Comparison of ENCODE assay signal across 9 cellular contexts in genomic region chr19:4814625-4815425, GRCh38. TPM values are rescaled to one million over a fixed set of nuclear protein-coding genes. Genes with fewer than 3 reads are reported as not detected.
DNase-seq lines count a peak whose midpoint lies in the region; ATAC-seq and TF ChIP-seq lines count a peak whose summit lies in the region.
"Had no signal": no experiment of that assay in that cellular context is flagged by ENCODE, and none has a peak within 500 bp of the region (broad histone marks: within the 10 kb centered on the region; RNA-seq: fewer than 3 reads in every experiment).

No MANE protein-coding gene starts in this region.

- TF ChIP-seq POLR2A in prostate gland (IDR thresholded peaks at IDR 0.05): no peak

- ATAC-seq in RWPE2 (ENCODE audit: low read depth): no peak
- ATAC-seq in thoracic aorta (ENCODE audit: insufficient number of reproducible peaks, low FRiP score, low read depth): no peak
- ATAC-seq in HG03457 (IDR thresholded peaks at IDR 0.05; ENCODE audit: unreplicated experiment): no peak

- no peak overlapping the region for H3K4me3 Mint-ChIP-seq in activated naive CD4-positive, alpha-beta T cell treated with anti-CD3 and anti-CD28 coated beads, Interleukin-2, amount 10 ng/mL, durations not matched to agents 7 days and 5 days

- H3K27ac ChIP-seq in RWPE2 (ENCODE audit: poor library complexity, severe bottlenecking) (peak overlapping the region; percentile 98), thoracic aorta (peak overlapping the region; percentile 91 to 92), prostate gland (no peak overlapping the region)

- CTCF ChIA-PET in activated naive CD4-positive, alpha-beta T cell treated with anti-CD3 and anti-CD28 coated beads, Interleukin-2, amount 10 ng/mL, durations not matched to agents 7 days and 5 days (lab: Charles Lee): interaction anchor here (0.8 to 1.2 kb wide), 2 partner anchors 37 to 40 kb away, joined by 3 read pairs; no protein-coding TSS in a partner anchor

- H3K4me3 ChIP-seq in RWPE2 (ENCODE audit: severe bottlenecking) (no peak overlapping the region), fibroblast of pulmonary artery (replicated peaks; ENCODE audit: low read depth, low read length) (no peak overlapping the region), thoracic aorta (peak overlapping the region; percentile 54), prostate gland (no peak overlapping the region)
- H3K4me3 ChIP-seq: MG63 had no signal

- H3K4me1 ChIP-seq in RWPE2 (ENCODE audit: insufficient read depth, poor library complexity, severe bottlenecking) (peaks cover 9% of the 10 kb centered on the region), thoracic aorta (ENCODE audit: control insufficient read depth in 1 of 2, low read depth in 2 of 2) (peaks cover 17 to 35% of the 10 kb centered on the region in 2 donors), prostate gland (replicated peaks) (no peaks in the 10 kb centered on the region)

- H3K27me3 ChIP-seq in RWPE2 (ENCODE audit: insufficient read depth, poor library complexity, severe bottlenecking) (no peaks in the 10 kb centered on the region), thoracic aorta (replicated peaks; ENCODE audit: insufficient read depth) (no peaks in the 10 kb centered on the region), prostate gland (replicated peaks; ENCODE audit: insufficient read depth) (no peaks in the 10 kb centered on the region)
- H3K27me3 ChIP-seq: MG63 had no signal

- H3K27me3 Mint-ChIP-seq in activated naive CD4-positive, alpha-beta T cell treated with anti-CD3 and anti-CD28 coated beads, Interleukin-2, amount 10 ng/mL, durations not matched to agents 7 days and 5 days: peaks cover 5% of the 10 kb centered on the region

- H3K27ac Mint-ChIP-seq in activated naive CD4-positive, alpha-beta T cell treated with anti-CD3 and anti-CD28 coated beads, Interleukin-2, amount 10 ng/mL, durations not matched to agents 7 days and 5 days: peak overlapping the region; percentile 59

- no peak for TF ChIP-seq CTCF in RWPE2 (IDR thresholded peaks at IDR 0.05; ENCODE audit: poor library complexity, severe bottlenecking)
- TF ChIP-seq CTCF in fibroblast of pulmonary artery (IDR thresholded peaks at IDR 0.05; ENCODE audit: low read length, missing control alignments): no peak
- TF ChIP-seq CTCF in thoracic aorta (IDR thresholded peaks at IDR 0.05): no peak
- no peak for TF ChIP-seq CTCF in prostate gland (IDR thresholded peaks at IDR 0.05)

- no peaks in the 10 kb centered on the region for H3K9me3 ChIP-seq in RWPE2 (ENCODE audit: severe bottlenecking)
- H3K9me3 ChIP-seq in thoracic aorta: no peaks in the 10 kb centered on the region
- H3K9me3 ChIP-seq in prostate gland: no peaks in the 10 kb centered on the region
- H3K9me3 ChIP-seq: MG63 had no signal

- 79% methylated on average over 7 of the region's 7 CpGs for WGBS in prostate gland

- DNase-seq in activated naive CD4-positive, alpha-beta T cell treated with anti-CD3 and anti-CD28 coated beads, Interleukin-2, amount 10 ng/mL, durations not matched to agents 7 days and 5 days: no peak
- no peak for DNase-seq in activated naive CD4-positive, alpha-beta T cell (lab: John Stamatoyannopoulos, UW)
- DNase-seq in RWPE2 (ENCODE audit: low spot score): no peak
- peak; percentile 25 for DNase-seq in fibroblast of pulmonary artery (ENCODE audit: low read depth)
- DNase-seq in thoracic aorta (ENCODE audit: low spot score): no peak
- DNase-seq in activated CD4-positive, CD25-positive, alpha-beta regulatory T cell (lab: John Stamatoyannopoulos, UW): no peak
- no peak for DNase-seq in prostate gland (ENCODE audit: low spot score)

- H3K9me3 Mint-ChIP-seq in activated naive CD4-positive, alpha-beta T cell treated with anti-CD3 and anti-CD28 coated beads, Interleukin-2, amount 10 ng/mL, durations not matched to agents 7 days and 5 days: no peaks in the 10 kb centered on the region

- H3K36me3 Mint-ChIP-seq in activated naive CD4-positive, alpha-beta T cell treated with anti-CD3 and anti-CD28 coated beads, Interleukin-2, amount 10 ng/mL, durations not matched to agents 7 days and 5 days: peaks cover 20% of the 10 kb centered on the region

- intact Hi-C loops in prostate gland (cut with DNase I): no loop called here

- peaks cover 13% of the 10 kb centered on the region for H3K36me3 ChIP-seq in RWPE2 (ENCODE audit: low read depth)
- peaks cover 21% of the 10 kb centered on the region for H3K36me3 ChIP-seq in thoracic aorta
- no peaks in the 10 kb centered on the region for H3K36me3 ChIP-seq in prostate gland

- peaks cover 15% of the 10 kb centered on the region for H3K4me1 Mint-ChIP-seq in activated naive CD4-positive, alpha-beta T cell treated with anti-CD3 and anti-CD28 coated beads, Interleukin-2, amount 10 ng/mL, durations not matched to agents 7 days and 5 days

RNA-seq across cellular contexts. Expression of gene TICAM1, which starts 16.7 kb away (rescaled TPM):
- 10 to 100 TPM; 10.0 to 14.0 TPM for total RNA-seq in thoracic aorta
- total RNA-seq in prostate gland: 1 to 10 TPM; 8.3 to 9.1 TPM

RNA-seq across cellular contexts. Expression of gene FEM1A, which starts 23.3 kb away (rescaled TPM):
- total RNA-seq in thoracic aorta (10 to 100 TPM; 15.7 to 17.1 TPM), prostate gland (10 to 100 TPM; 20.7 to 30.4 TPM)

RNA-seq across cellular contexts. Expression of gene PLIN3, which starts 52.6 kb away (rescaled TPM):
- total RNA-seq in thoracic aorta: 10 to 100 TPM; 41.7 to 51.6 TPM
- 10 to 100 TPM; 61.3 to 76.5 TPM for total RNA-seq in prostate gland

Comparison
In these comparisons a context has a peak if more than half of its experiments do, and no peak if none do; other contexts are left out.
1. H3K27ac ChIP-seq: peak in RWPE2 (single experiment) and thoracic aorta (2 of 2); none in prostate gland (0 of 2).